9 cellular contexts compared by ENCODE assay signal in genomic region chr19:38676023-38676877, GRCh38. TPM values are rescaled to one million over a fixed set of nuclear protein-coding genes. Genes with fewer than 3 reads are reported as not detected.
DNase-seq lines count a peak whose midpoint lies in the region; ATAC-seq and TF ChIP-seq lines count a peak whose summit lies in the region.
"Had no signal": no experiment of that assay in that cellular context is flagged by ENCODE, and none has a peak within 500 bp of the region (broad histone marks: within the 10 kb centered on the region; RNA-seq: fewer than 3 reads in every experiment).

No MANE protein-coding gene starts in this region.

- no peak for TF ChIP-seq EP300 in ovary (IDR thresholded peaks at IDR 0.05)

- H3K4me1 ChIP-seq in Caco-2 (peaks cover 43% of the 10 kb centered on the region), SJCRH30 (peaks cover 31% of the 10 kb centered on the region), ovary (ENCODE audit: insufficient read depth) (peaks cover 36% of the 10 kb centered on the region)

- no peak for TF ChIP-seq POLR2A in ovary (IDR thresholded peaks at IDR 0.05)

- ATAC-seq in esophagus mucosa: peak; percentile 24

- H3K9me3 ChIP-seq in Caco-2 (no peaks in the 10 kb centered on the region), SJCRH30 (replicated peaks) (no peaks in the 10 kb centered on the region), ovary (no peaks in the 10 kb centered on the region)

- DNase-seq in Caco-2 (no peak), SJCRH30 (peak; percentile 68 to 74), ovary (peak in 3 of 5 donors; percentile 57 to 72 (median 59)), CD1c-positive myeloid dendritic cell (ENCODE audit: extremely low spot score) (no peak), NCI-H1930 (lab: John Stamatoyannopoulos, UW) (no peak), NCI-H1694 (lab: John Stamatoyannopoulos, UW) (no peak)
- DNase-seq in effector CD8-positive, alpha-beta T cell (lab: John Stamatoyannopoulos, UW): no peak

- H3K27ac ChIP-seq in SJCRH30 (peak overlapping the region; percentile 71), ovary (peak overlapping the region; percentile 8 to 21)

- POLR2A ChIA-PET in Caco-2 (lab: Charles Lee): no interaction called here

- CTCF ChIA-PET in Caco-2 (lab: Charles Lee): interaction anchor here (0.8 kb wide), 1 partner anchor 24 kb away, joined by 3 read pairs; no protein-coding TSS in a partner anchor

- no peaks in the 10 kb centered on the region for H3K9me3 Mint-ChIP-seq in Caco-2 (ENCODE audit: unreplicated experiment)
- H3K9me3 Mint-ChIP-seq: T-cell had no signal

- TF ChIP-seq CTCF in Caco-2 (IDR thresholded peaks at IDR 0.05; ENCODE audit: insufficient read depth in 1 of 2, low read depth in 1 of 2, low read length in 1 of 2, severe bottlenecking in 1 of 2, unreplicated experiment in 1 of 2): no peak
- TF ChIP-seq CTCF in ovary (IDR thresholded peaks at IDR 0.05): no peak

- H3K36me3 ChIP-seq in Caco-2 (ENCODE audit: control insufficient read depth, insufficient read depth, low read length) (peaks cover 9% of the 10 kb centered on the region), SJCRH30 (peaks cover 11% of the 10 kb centered on the region; the same call in 1 of the 2 replicates), ovary (no peaks in the 10 kb centered on the region)

- peaks cover 87% of the 10 kb centered on the region for H3K36me3 Mint-ChIP-seq in Caco-2 (ENCODE audit: insufficient read depth, unreplicated experiment)

- intact Hi-C loops in Caco-2 (cut with micrococcal nuclease; ENCODE audit: unreplicated experiment) (no loop called here), ovary (cut with DNase I) (no loop called here)

- peaks cover 63% of the 10 kb centered on the region for H3K4me1 Mint-ChIP-seq in Caco-2 (ENCODE audit: low read depth, unreplicated experiment)

- 15 to 25% (median 19%) methylated on average over 13 of the region's 13 CpGs for WGBS in ovary, 3 donors

- peak overlapping the region; percentile 27 for H3K27ac Mint-ChIP-seq in Caco-2 (ENCODE audit: unreplicated experiment)

- BruUV-seq in Caco-2 (replicated peaks; lab: Mats Ljungman, UMichigan): no TSS peak

- H3K27me3 Mint-ChIP-seq in Caco-2 (ENCODE audit: insufficient read depth, unreplicated experiment): no peaks in the 10 kb centered on the region
- H3K27me3 Mint-ChIP-seq: T-cell had no signal

- H3K4me3 ChIP-seq in Caco-2 (ENCODE audit: low read depth, low read length) (no peak overlapping the region), SJCRH30 (no peak overlapping the region), ovary (no peak overlapping the region)

- H3K27me3 ChIP-seq in Caco-2 (replicated peaks; ENCODE audit: control insufficient read depth, insufficient read depth, low read length) (no peaks in the 10 kb centered on the region), SJCRH30 (no peaks in the 10 kb centered on the region), ovary (no peaks in the 10 kb centered on the region)

- H3K4me3 Mint-ChIP-seq in Caco-2 (ENCODE audit: unreplicated experiment): no peak overlapping the region

RNA-seq across cellular contexts. Expression of gene ACTN4, which starts 28.8 kb away (rescaled TPM):
- total RNA-seq in Caco-2 (2022): 605 and 658 TPM in 2 replicates
- total RNA-seq in SJCRH30 (2014; rRNA removed; shearing (Covaris generic)): 166 and 192 TPM in 2 replicates
- 455 TPM for total RNA-seq in esophagus mucosa
- total RNA-seq in ovary: 100 to 1,000 TPM; 139 to 419 (median 299) TPM
- 100 to 1,000 TPM; 188 to 458 TPM for polyA plus RNA-seq in ovary

RNA-seq across cellular contexts. Expression of gene EIF3K, which starts 57.3 kb away (rescaled TPM):
- 354 and 380 TPM in 2 replicates for total RNA-seq in Caco-2 (2022)
- total RNA-seq in SJCRH30 (2014; rRNA removed; shearing (Covaris generic)): 320 and 322 TPM in 2 replicates
- 304 TPM for total RNA-seq in esophagus mucosa
- total RNA-seq in ovary: 100 to 1,000 TPM; 247 to 527 (median 267) TPM
- polyA plus RNA-seq in ovary: 100 to 1,000 TPM; 215 to 391 TPM

RNA-seq across cellular contexts. Expression of gene MAP4K1, which starts 58.5 kb away (rescaled TPM):
- total RNA-seq in Caco-2 (2022) (1.7 and 2.4 TPM in 2 replicates), esophagus mucosa (3.4 TPM), ovary (1 to 10 TPM in 6 of 7 donors, under 1 TPM in 1; 0.95 to 6.1 (median 2.6) TPM)
- total RNA-seq in SJCRH30 (2014; rRNA removed; shearing (Covaris generic)): 1.2 and 1.5 TPM in 2 replicates
- polyA plus RNA-seq in ovary: 1 to 10 TPM; 1.0 to 2.6 TPM

Comparison
In these comparisons a context has a peak if more than half of its experiments do, and no peak if none do; other contexts are left out.
1. DNase-seq: peak in SJCRH30 (2 of 2) and ovary (3 of 5); none in Caco-2 (0 of 2), CD1c-positive myeloid dendritic cell (single experiment), NCI-H1930 (0 of 2), effector CD8-positive, alpha-beta T cell (single experiment) and NCI-H1694 (single experiment).